In the genomic region with DNA sequence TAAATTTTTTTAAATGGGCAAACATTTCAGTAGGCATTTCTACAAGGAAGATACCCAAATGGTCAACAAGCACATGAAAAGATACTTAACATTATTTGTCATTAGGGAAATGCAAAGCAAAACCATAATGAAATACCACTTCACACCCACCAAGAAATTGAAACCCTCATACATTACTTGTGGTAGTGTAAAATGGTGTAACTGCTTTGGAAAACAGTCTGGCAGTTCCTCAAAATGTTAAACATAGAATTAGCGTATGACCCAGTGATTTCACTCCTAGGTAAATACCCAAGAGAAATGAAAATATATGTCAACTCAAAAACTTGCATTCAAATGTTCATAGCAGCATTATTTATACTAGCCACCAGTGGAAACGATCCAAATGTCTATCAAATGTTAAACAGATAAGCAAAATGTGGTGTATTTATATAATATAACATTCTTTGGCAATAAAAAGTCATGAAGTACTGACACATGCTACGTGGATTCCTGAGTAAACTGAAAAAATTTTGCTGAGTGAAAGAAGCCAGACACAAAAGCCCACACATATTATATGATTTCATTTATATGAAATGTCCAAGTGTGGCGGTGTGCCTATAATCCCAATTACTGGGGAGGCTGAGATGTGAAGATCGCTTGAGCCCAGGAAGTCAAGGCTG, we compare ENCODE assay signal across 23 cellular contexts. TPM values are rescaled to one million over a fixed set of nuclear protein-coding genes. Genes with fewer than 3 reads are reported as not detected.
A peak's percentile ranks its signal among the peaks of the same experiment; 100 is the strongest.
DNase-seq lines count a peak whose midpoint lies in the region; ATAC-seq and TF ChIP-seq lines count a peak whose summit lies in the region.
"Had no signal": no experiment of that assay in that cellular context is flagged by ENCODE, and none has a peak within 500 bp of the region (broad histone marks: within the 10 kb centered on the region; RNA-seq: fewer than 3 reads in every experiment).

No MANE protein-coding gene starts in this region.

- no peak for TF ChIP-seq CTCF in CD4-positive, alpha-beta T cell (IDR thresholded peaks at IDR 0.05)
- TF ChIP-seq CTCF in nephron progenitor cell (IDR thresholded peaks at IDR 0.05), result no peak

- POLR2A ChIA-PET in CD4-positive, alpha-beta T cell (lab: Charles Lee), result no interaction called here

- no peak overlapping the region for H3K4me3 ChIP-seq in MG63
- H3K4me3 ChIP-seq: thoracic aorta had no signal

- no peaks in the 10 kb centered on the region for H3K36me3 Mint-ChIP-seq in CD4-positive, alpha-beta T cell (ENCODE audit: low read depth)
- H3K36me3 Mint-ChIP-seq in nephron progenitor cell (ENCODE audit: low read depth), result peaks cover 42% of the 10 kb centered on the region
- H3K36me3 Mint-ChIP-seq: CD8-positive, alpha-beta memory T cell; naive thymus-derived CD8-positive, alpha-beta T cell had no signal

- peaks cover 10% of the 10 kb centered on the region for H3K36me3 ChIP-seq in MG63
- H3K36me3 ChIP-seq: thoracic aorta had no signal

- peaks cover 35% of the 10 kb centered on the region for H3K4me1 Mint-ChIP-seq in CD4-positive, alpha-beta T cell (ENCODE audit: low read depth)
- H3K4me1 Mint-ChIP-seq in nephron progenitor cell, result peaks cover 57% of the 10 kb centered on the region

- no peak for ATAC-seq in CD4-positive, alpha-beta T cell (ENCODE audit: poor library complexity)
- ATAC-seq in HG03457 (IDR thresholded peaks at IDR 0.05; ENCODE audit: unreplicated experiment), result no peak
- ATAC-seq: foreskin keratinocyte; naive thymus-derived CD8-positive, alpha-beta T cell had no signal

- no peaks in the 10 kb centered on the region for H3K9me3 ChIP-seq in CD4-positive, alpha-beta T cell (ENCODE audit: control insufficient read depth, low read length)
- H3K9me3 ChIP-seq in MG63, result peaks cover 6% of the 10 kb centered on the region
- H3K9me3 ChIP-seq: thoracic aorta had no signal

- no peaks in the 10 kb centered on the region for H3K27me3 Mint-ChIP-seq in CD4-positive, alpha-beta T cell
- no peaks in the 10 kb centered on the region for H3K27me3 Mint-ChIP-seq in nephron progenitor cell (ENCODE audit: low read depth, poor library complexity)

- no peak for DNase-seq in CD4-positive, alpha-beta T cell
- DNase-seq in MG63 (peak; percentile 41), caudate nucleus (lab: John Stamatoyannopoulos, UW) (no peak), nephron progenitor cell (no peak), NCI-H345 (lab: John Stamatoyannopoulos, UW) (no peak), DMS 273 (lab: John Stamatoyannopoulos, UW; ENCODE audit: unreplicated experiment) (no peak), HK-2 (ENCODE audit: unreplicated experiment) (no peak)
- DNase-seq: activated CD4-positive, alpha-beta T cell treated with anti-CD3 and anti-CD28 coated beads, Interleukin-2, amount 50 U/mL, for 4 hours; activated T-cell treated with anti-CD3 and anti-CD28 coated beads for 4 hours; CD8-positive, alpha-beta memory T cell; foreskin keratinocyte; KG1; kidney; naive thymus-derived CD8-positive, alpha-beta T cell; NCI-H1092 treated with DMSO at 0.1 percent for 48 hours; NCI-H2081; NCI-H524 treated with DMSO at 0.1 percent for 48 hours; OCI-M1; SHP77; stimulated activated CD4-positive, alpha-beta T cell treated with anti-CD3 and anti-CD28 coated beads, Interleukin-12 subunit alpha, Interleukin-12 subunit beta, amount 100 ng/mL, for 4 hours had no signal

- H3K4me3 Mint-ChIP-seq in CD4-positive, alpha-beta T cell, result peak overlapping the region; percentile 39
- H3K4me3 Mint-ChIP-seq in nephron progenitor cell, result peak overlapping the region; percentile 52

- intact Hi-C loops in CD4-positive, alpha-beta T cell (cut with DNase I, micrococcal nuclease), result no loop called here

- no peaks in the 10 kb centered on the region for H3K9me3 Mint-ChIP-seq in CD4-positive, alpha-beta T cell
- H3K9me3 Mint-ChIP-seq in nephron progenitor cell, result peaks cover 18% of the 10 kb centered on the region
- H3K9me3 Mint-ChIP-seq: T-helper 1 cell treated with Interleukin-12 subunit alpha and Interleukin-12 subunit beta and Interleukin-4 antibody, amounts not matched to agents 30 μg/mL and 1 μg/mL, for 36 hours had no signal

- H3K27ac Mint-ChIP-seq in CD4-positive, alpha-beta T cell, result peak overlapping the region; percentile 49
- peak overlapping the region; percentile 93 for H3K27ac Mint-ChIP-seq in nephron progenitor cell

- CTCF ChIA-PET in CD4-positive, alpha-beta T cell (lab: Charles Lee), result no interaction called here

- no peak overlapping the region for H3K27ac ChIP-seq in CD4-positive, alpha-beta T cell (ENCODE audit: low read depth, low read length)
- H3K27ac ChIP-seq in caudate nucleus (ENCODE audit: low read depth, low read length), result peak overlapping the region; percentile 41
- H3K27ac ChIP-seq: foreskin keratinocyte had no signal

- H3K27me3 ChIP-seq in CD4-positive, alpha-beta T cell (ENCODE audit: control insufficient read depth, insufficient read depth, low read length), result no peaks in the 10 kb centered on the region
- H3K27me3 ChIP-seq in MG63, result no peaks in the 10 kb centered on the region
- H3K27me3 ChIP-seq: foreskin keratinocyte had no signal

RNA-seq across cellular contexts. Expression of a gene that starts 16.6 kb away (rescaled TPM):
- total RNA-seq in CD4-positive, alpha-beta T cell, result 1 to 10 TPM; 1.9 to 3.4 TPM
- 7.0 and 10.5 TPM in 2 replicates for total RNA-seq in MG63 (2014; rRNA removed; shearing (Covaris generic); ENCODE audit: low replicate concordance)
